Comparison of ENCODE assay signal across 9 cellular contexts in genomic region chrX:12956704-12957541, GRCh38. TPM values are rescaled to one million over a fixed set of nuclear protein-coding genes. Genes with fewer than 3 reads are reported as not detected.
DNase-seq lines count a peak whose midpoint lies in the region; ATAC-seq and FAIRE-seq lines count a peak whose summit lies in the region.
"Had no signal": no experiment of that assay in that cellular context is flagged by ENCODE, and none has a peak within 500 bp of the region (broad histone marks: within the 10 kb centered on the region; RNA-seq: fewer than 3 reads in every experiment).

No MANE protein-coding gene starts in this region.

- peak; percentile 82 for FAIRE-seq in colon (lab: Jason Lieb, UNC)

- CTCF ChIA-PET in T-cell (lab: Charles Lee): interaction anchor here (0.6 to 3.0 kb wide), 10 partner anchors 10 to 531 kb away, joined by 3 to 13 read pairs (median 8); no protein-coding TSS in a partner anchor

- no peaks in the 10 kb centered on the region for H3K36me3 ChIP-seq in muscle layer of duodenum (ENCODE audit: control insufficient read depth in 1 of 2, insufficient read depth in 2 of 2, low read length in 2 of 2)

- H3K4me1 ChIP-seq in muscle layer of duodenum (ENCODE audit: control insufficient read depth in 1 of 2, insufficient read depth in 2 of 2, low read length in 2 of 2): no peaks in the 10 kb centered on the region

- H3K36me3 Mint-ChIP-seq in T-cell: no peaks in the 10 kb centered on the region

- H3K4me3 Mint-ChIP-seq in T-cell: peak overlapping the region; percentile 78 to 82 (median 78)

- H3K27ac Mint-ChIP-seq in T-cell: peak overlapping the region; percentile 96 to 99

- POLR2A ChIA-PET in T-cell (lab: Charles Lee): interaction anchor here (0.5 to 2.8 kb wide), 9 partner anchors 9 to 531 kb away, joined by 3 to 13 read pairs (median 5); partner anchors contain the start of gene TMSB4X (in 1 of the 2)

- H3K9me3 Mint-ChIP-seq in T-cell: no peaks in the 10 kb centered on the region

- H3K27me3 Mint-ChIP-seq in T-cell: peaks cover 0 to 7% of the 10 kb centered on the region in 2 donors

- no peaks in the 10 kb centered on the region for H3K9me3 ChIP-seq in muscle layer of duodenum (ENCODE audit: control insufficient read depth in 1 of 2, low read length in 2 of 2)

- peaks cover 80 to 90% (median 84%) of the 10 kb centered on the region in 3 donors for H3K4me1 Mint-ChIP-seq in T-cell

- peak; percentile 56 for ATAC-seq in GM21360 (IDR thresholded peaks at IDR 0.05; ENCODE audit: unreplicated experiment)
- ATAC-seq in HG03521 (IDR thresholded peaks at IDR 0.05; ENCODE audit: unreplicated experiment): peak; percentile 61
- peak; percentile 72 to 87 (median 80) for ATAC-seq in T-cell (replicated peaks in 1 of 4)

- H3K27ac ChIP-seq in muscle layer of duodenum (ENCODE audit: low read length): peak overlapping the region; percentile 63

- DNase-seq in EH (ENCODE audit: low read depth): peak; percentile 64
- DNase-seq in T-cell: peak in 22 of 34 experiments; percentile 45 to 79 (median 61)
- DNase-seq in NCI-H446 (lab: John Stamatoyannopoulos, UW): no peak
- DNase-seq in SK-N-DZ (ENCODE audit: low spot score): no peak

- H3K27me3 ChIP-seq in muscle layer of duodenum (ENCODE audit: low read depth, low read length): no peaks in the 10 kb centered on the region

- H3K4me3 ChIP-seq in muscle layer of duodenum (ENCODE audit: low read depth in 1 of 2, low read length in 2 of 2): peak overlapping the region; percentile 11 to 16

RNA-seq across cellular contexts. Expression of gene TMSB4X, which starts 18.0 kb away (rescaled TPM):
- 1,000 to 10,000 TPM; 5,030 to 6,201 (median 5,880) TPM for total RNA-seq in T-cell
- 1,181 and 1,320 TPM in 2 replicates for polyA plus RNA-seq in SK-N-DZ (2014; cell fraction: cytosol; rRNA removed)
- 393 and 471 TPM in 2 replicates for polyA plus RNA-seq in SK-N-DZ (2014; cell fraction: nucleus; rRNA removed)

RNA-seq across cellular contexts. Expression of gene TLR8, which starts 50.5 kb away (rescaled TPM):
- total RNA-seq in T-cell: not detected
- polyA plus RNA-seq in SK-N-DZ (2014; cell fraction: cytosol; rRNA removed): not detected in 2 replicates
- not detected in 2 replicates for polyA plus RNA-seq in SK-N-DZ (2014; cell fraction: nucleus; rRNA removed)
- total RNA-seq: T-helper 1 cell treated with Interleukin-12 subunit alpha and Interleukin-12 subunit beta and Interleukin-4 antibody, amounts not matched to agents 30 ng/mL and 1 ng/mL, for 36 hours had no signal

Comparison
In these comparisons a context has a peak if more than half of its experiments do, and no peak if none do; other contexts are left out.
1. DNase-seq: peak in EH (single experiment) and T-cell (22 of 34); none in NCI-H446 (0 of 2) and SK-N-DZ (single experiment).
2. Peak in every context shown above with its lines, with median percentiles within 50 percentile points of each other: ATAC-seq.